ENCODE assay signal across 13 cellular contexts in genomic region chr6:8389034-8389818, GRCh38.
"Had no signal": no experiment of that assay in that cellular context is flagged by ENCODE, and none has a peak within 500 bp of the region (broad histone marks: within the 10 kb centered on the region; RNA-seq: fewer than 3 reads in every experiment).

No MANE protein-coding gene starts in this region.

- H3K9me3 ChIP-seq: body of pancreas, lower lobe of right lung, uterus had no signal

- H3K27me3 ChIP-seq: body of pancreas, uterus had no signal

- DNase-seq: activated B cell treated with CpG ODN at 0.5 μM for 24 hours; activated CD4-positive, alpha-beta T cell treated with anti-CD3 and anti-CD28 coated beads, Interleukin-2, amount 50 U/mL, for 1 hour; activated effector memory CD4-positive, alpha-beta T cell treated with Interleukin-2 at 50 U/mL for 16 hours; amniotic stem cell; body of pancreas; effector memory CD8-positive, alpha-beta T cell; hippocampal formation; kidney glomerular epithelial cell; lower lobe of right lung; right cardiac atrium; uterus had no signal

- H3K4me1 ChIP-seq: body of pancreas, lower lobe of right lung, parathyroid adenoma, uterus had no signal

- H2AFZ ChIP-seq: parathyroid adenoma had no signal

- H3K9ac ChIP-seq: parathyroid adenoma had no signal

- H3K27ac ChIP-seq: body of pancreas, lower lobe of right lung, parathyroid adenoma, uterus had no signal

- H3K4me2 ChIP-seq: smooth muscle cell had no signal

- H3K4me3 ChIP-seq: body of pancreas, lower lobe of right lung, smooth muscle cell, uterus had no signal

- H3K79me2 ChIP-seq: parathyroid adenoma had no signal

- H3K36me3 ChIP-seq: lower lobe of right lung, uterus had no signal
